Comparison of ENCODE assay signal across 1 cellular context in the genomic region with DNA sequence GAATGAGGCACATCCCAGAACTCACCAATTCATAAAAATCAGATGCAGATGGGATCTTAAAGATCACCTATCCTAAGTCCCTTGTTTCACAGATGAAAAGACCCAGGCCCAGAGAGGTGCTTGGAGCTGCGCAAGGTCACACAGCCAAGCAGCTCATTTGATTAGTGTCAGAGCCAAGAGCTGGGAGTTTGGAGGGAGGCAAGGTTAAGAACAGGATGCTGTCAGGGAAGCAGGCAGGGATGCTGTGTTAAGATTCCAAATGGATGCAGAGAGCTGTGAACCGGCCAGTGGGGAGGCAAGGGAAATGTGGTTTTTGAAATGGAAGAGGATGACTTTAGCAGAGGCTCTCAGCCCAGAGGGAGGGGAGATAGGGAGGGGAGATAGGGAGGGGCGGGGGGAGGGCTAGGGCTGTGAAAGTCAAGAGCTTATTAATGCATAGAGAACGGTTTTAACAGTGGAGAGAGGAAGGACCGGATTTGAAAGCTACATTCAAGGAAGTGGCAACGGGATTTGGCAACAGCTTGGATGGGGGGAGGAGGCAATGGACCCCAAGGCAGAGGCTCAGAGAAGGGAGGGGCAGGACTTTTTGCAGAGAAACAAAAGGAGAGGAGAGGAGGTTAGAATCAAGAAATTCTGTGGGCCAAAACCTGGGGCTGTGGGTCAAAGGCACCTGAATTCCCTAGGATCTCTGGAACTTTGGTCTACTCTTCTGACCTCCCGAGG.
TF ChIP-seq lines count a peak whose summit lies in the region.

No MANE protein-coding gene starts in this region.

TF ChIP-seq in K562, 482 proteins besides CTCF, POLR2A, EP300 and RAD21 (continues in another document):
- TF ChIP-seq RBM25 (IDR thresholded peaks at IDR 0.05; ENCODE audit: low read depth, low read length, severe bottlenecking): peak; percentile 85
- no peak for TF ChIP-seq PCBP2 (IDR thresholded peaks at IDR 0.05; ENCODE audit: low read depth, low read length, poor library complexity, severe bottlenecking)
- no peak for TF ChIP-seq ILK (tag; IDR thresholded peaks at IDR 0.05; ENCODE audit: borderline replicate concordance, low read depth)
- TF ChIP-seq GABPA (tag; conservative IDR thresholded peaks at IDR 0.05; ENCODE audit: low read depth): no peak
- TF ChIP-seq, protein P1, sequence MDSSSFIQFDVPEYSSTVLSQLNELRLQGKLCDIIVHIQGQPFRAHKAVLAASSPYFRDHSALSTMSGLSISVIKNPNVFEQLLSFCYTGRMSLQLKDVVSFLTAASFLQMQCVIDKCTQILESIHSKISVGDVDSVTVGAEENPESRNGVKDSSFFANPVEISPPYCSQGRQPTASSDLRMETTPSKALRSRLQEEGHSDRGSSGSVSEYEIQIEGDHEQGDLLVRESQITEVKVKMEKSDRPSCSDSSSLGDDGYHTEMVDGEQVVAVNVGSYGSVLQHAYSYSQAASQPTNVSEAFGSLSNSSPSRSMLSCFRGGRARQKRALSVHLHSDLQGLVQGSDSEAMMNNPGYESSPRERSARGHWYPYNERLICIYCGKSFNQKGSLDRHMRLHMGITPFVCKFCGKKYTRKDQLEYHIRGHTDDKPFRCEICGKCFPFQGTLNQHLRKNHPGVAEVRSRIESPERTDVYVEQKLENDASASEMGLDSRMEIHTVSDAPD (CRISPR knock-in tag; IDR thresholded peaks at IDR 0.05): no peak
- no peak for TF ChIP-seq SMC3 (conservative IDR thresholded peaks at IDR 0.05; ENCODE audit: insufficient read depth, low read depth, low read length)
- TF ChIP-seq, protein P2, sequence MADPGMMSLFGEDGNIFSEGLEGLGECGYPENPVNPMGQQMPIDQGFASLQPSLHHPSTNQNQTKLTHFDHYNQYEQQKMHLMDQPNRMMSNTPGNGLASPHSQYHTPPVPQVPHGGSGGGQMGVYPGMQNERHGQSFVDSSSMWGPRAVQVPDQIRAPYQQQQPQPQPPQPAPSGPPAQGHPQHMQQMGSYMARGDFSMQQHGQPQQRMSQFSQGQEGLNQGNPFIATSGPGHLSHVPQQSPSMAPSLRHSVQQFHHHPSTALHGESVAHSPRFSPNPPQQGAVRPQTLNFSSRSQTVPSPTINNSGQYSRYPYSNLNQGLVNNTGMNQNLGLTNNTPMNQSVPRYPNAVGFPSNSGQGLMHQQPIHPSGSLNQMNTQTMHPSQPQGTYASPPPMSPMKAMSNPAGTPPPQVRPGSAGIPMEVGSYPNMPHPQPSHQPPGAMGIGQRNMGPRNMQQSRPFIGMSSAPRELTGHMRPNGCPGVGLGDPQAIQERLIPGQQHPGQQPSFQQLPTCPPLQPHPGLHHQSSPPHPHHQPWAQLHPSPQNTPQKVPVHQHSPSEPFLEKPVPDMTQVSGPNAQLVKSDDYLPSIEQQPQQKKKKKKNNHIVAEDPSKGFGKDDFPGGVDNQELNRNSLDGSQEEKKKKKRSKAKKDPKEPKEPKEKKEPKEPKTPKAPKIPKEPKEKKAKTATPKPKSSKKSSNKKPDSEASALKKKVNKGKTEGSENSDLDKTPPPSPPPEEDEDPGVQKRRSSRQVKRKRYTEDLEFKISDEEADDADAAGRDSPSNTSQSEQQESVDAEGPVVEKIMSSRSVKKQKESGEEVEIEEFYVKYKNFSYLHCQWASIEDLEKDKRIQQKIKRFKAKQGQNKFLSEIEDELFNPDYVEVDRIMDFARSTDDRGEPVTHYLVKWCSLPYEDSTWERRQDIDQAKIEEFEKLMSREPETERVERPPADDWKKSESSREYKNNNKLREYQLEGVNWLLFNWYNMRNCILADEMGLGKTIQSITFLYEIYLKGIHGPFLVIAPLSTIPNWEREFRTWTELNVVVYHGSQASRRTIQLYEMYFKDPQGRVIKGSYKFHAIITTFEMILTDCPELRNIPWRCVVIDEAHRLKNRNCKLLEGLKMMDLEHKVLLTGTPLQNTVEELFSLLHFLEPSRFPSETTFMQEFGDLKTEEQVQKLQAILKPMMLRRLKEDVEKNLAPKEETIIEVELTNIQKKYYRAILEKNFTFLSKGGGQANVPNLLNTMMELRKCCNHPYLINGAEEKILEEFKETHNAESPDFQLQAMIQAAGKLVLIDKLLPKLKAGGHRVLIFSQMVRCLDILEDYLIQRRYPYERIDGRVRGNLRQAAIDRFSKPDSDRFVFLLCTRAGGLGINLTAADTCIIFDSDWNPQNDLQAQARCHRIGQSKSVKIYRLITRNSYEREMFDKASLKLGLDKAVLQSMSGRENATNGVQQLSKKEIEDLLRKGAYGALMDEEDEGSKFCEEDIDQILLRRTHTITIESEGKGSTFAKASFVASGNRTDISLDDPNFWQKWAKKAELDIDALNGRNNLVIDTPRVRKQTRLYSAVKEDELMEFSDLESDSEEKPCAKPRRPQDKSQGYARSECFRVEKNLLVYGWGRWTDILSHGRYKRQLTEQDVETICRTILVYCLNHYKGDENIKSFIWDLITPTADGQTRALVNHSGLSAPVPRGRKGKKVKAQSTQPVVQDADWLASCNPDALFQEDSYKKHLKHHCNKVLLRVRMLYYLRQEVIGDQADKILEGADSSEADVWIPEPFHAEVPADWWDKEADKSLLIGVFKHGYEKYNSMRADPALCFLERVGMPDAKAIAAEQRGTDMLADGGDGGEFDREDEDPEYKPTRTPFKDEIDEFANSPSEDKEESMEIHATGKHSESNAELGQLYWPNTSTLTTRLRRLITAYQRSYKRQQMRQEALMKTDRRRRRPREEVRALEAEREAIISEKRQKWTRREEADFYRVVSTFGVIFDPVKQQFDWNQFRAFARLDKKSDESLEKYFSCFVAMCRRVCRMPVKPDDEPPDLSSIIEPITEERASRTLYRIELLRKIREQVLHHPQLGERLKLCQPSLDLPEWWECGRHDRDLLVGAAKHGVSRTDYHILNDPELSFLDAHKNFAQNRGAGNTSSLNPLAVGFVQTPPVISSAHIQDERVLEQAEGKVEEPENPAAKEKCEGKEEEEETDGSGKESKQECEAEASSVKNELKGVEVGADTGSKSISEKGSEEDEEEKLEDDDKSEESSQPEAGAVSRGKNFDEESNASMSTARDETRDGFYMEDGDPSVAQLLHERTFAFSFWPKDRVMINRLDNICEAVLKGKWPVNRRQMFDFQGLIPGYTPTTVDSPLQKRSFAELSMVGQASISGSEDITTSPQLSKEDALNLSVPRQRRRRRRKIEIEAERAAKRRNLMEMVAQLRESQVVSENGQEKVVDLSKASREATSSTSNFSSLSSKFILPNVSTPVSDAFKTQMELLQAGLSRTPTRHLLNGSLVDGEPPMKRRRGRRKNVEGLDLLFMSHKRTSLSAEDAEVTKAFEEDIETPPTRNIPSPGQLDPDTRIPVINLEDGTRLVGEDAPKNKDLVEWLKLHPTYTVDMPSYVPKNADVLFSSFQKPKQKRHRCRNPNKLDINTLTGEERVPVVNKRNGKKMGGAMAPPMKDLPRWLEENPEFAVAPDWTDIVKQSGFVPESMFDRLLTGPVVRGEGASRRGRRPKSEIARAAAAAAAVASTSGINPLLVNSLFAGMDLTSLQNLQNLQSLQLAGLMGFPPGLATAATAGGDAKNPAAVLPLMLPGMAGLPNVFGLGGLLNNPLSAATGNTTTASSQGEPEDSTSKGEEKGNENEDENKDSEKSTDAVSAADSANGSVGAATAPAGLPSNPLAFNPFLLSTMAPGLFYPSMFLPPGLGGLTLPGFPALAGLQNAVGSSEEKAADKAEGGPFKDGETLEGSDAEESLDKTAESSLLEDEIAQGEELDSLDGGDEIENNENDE (IDR thresholded peaks at IDR 0.05; ENCODE audit: low read depth, low read length): no peak
- no peak for TF ChIP-seq ELF2 (CRISPR knock-in tag; IDR thresholded peaks at IDR 0.05)
- no peak for TF ChIP-seq ZNF23 (CRISPR knock-in tag; IDR thresholded peaks at IDR 0.05)
- TF ChIP-seq FOXK1 (CRISPR knock-in tag; IDR thresholded peaks at IDR 0.05; ENCODE audit: borderline replicate concordance): no peak
- no peak for TF ChIP-seq TAF9B (IDR thresholded peaks at IDR 0.05; ENCODE audit: partially characterized antibody)
- no peak for TF ChIP-seq ZNF274 (IDR thresholded peaks at IDR 0.05; ENCODE audit: borderline replicate concordance, low read depth, low read length)
- peak; percentile 89 for TF ChIP-seq BCOR (IDR thresholded peaks at IDR 0.05)
- no peak for TF ChIP-seq ZNF668 (CRISPR knock-in tag; IDR thresholded peaks at IDR 0.05)
- no peak for TF ChIP-seq COPS2 (conservative IDR thresholded peaks at IDR 0.05)
- no peak for TF ChIP-seq SIX5 (IDR thresholded peaks at IDR 0.05; ENCODE audit: borderline replicate concordance in 1 of 2, insufficient read depth in 1 of 2, low read depth in 1 of 2, low read length in 2 of 2)
- TF ChIP-seq POU5F1 (IDR thresholded peaks at IDR 0.05; ENCODE audit: borderline replicate concordance, low read depth, low read length, partially characterized antibody): no peak
- no peak for TF ChIP-seq BRCA1 (IDR thresholded peaks at IDR 0.05)
- no peak for TF ChIP-seq BRCA1 (CRISPR knock-in tag; IDR thresholded peaks at IDR 0.05)
- no peak for TF ChIP-seq CAMTA2 (CRISPR knock-in tag; conservative IDR thresholded peaks at IDR 0.05)
- TF ChIP-seq ZNF707 (CRISPR knock-in tag; conservative IDR thresholded peaks at IDR 0.05): no peak
- TF ChIP-seq RBM17 (IDR thresholded peaks at IDR 0.05; ENCODE audit: borderline replicate concordance, low read depth, low read length): no peak
- TF ChIP-seq, protein P3, sequence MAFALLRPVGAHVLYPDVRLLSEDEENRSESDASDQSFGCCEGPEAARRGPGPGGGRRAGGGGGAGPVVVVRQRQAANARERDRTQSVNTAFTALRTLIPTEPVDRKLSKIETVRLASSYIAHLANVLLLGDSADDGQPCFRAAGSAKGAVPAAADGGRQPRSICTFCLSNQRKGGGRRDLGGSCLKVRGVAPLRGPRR (CRISPR knock-in tag; IDR thresholded peaks at IDR 0.05): no peak
- no peak for TF ChIP-seq ZNF561 (CRISPR knock-in tag; conservative IDR thresholded peaks at IDR 0.05)
- no peak for TF ChIP-seq ZNF696 (CRISPR knock-in tag; conservative IDR thresholded peaks at IDR 0.05)
- no peak for TF ChIP-seq ETV5 (CRISPR knock-in tag; IDR thresholded peaks at IDR 0.05; ENCODE audit: low read depth)
- no peak for TF ChIP-seq ZNF263 (CRISPR knock-in tag; IDR thresholded peaks at IDR 0.05; ENCODE audit: borderline replicate concordance)
- no peak for TF ChIP-seq SNRNP70 (optimal IDR thresholded peaks at IDR 0.05; ENCODE audit: low read depth, low read length)
- no peak for TF ChIP-seq PCBP1 (IDR thresholded peaks at IDR 0.05; ENCODE audit: low read depth, low read length, poor library complexity, severe bottlenecking)
- no peak for TF ChIP-seq SIRT6 (IDR thresholded peaks at IDR 0.05; ENCODE audit: low read depth, low read length)
- TF ChIP-seq, protein P4, sequence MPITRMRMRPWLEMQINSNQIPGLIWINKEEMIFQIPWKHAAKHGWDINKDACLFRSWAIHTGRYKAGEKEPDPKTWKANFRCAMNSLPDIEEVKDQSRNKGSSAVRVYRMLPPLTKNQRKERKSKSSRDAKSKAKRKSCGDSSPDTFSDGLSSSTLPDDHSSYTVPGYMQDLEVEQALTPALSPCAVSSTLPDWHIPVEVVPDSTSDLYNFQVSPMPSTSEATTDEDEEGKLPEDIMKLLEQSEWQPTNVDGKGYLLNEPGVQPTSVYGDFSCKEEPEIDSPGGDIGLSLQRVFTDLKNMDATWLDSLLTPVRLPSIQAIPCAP (CRISPR knock-in tag; IDR thresholded peaks at IDR 0.05; ENCODE audit: borderline replicate concordance): no peak
- no peak for TF ChIP-seq PHB (CRISPR knock-in tag; IDR thresholded peaks at IDR 0.05)
- no peak for TF ChIP-seq NR0B1 (IDR thresholded peaks at IDR 0.05; ENCODE audit: partially characterized antibody)
- no peak for TF ChIP-seq HOMEZ (CRISPR knock-in tag; IDR thresholded peaks at IDR 0.05)
- no peak for TF ChIP-seq BRF2 (IDR thresholded peaks at IDR 0.05; ENCODE audit: borderline replicate concordance, insufficient read depth, insufficient read length)
- TF ChIP-seq KDM1A (IDR thresholded peaks at IDR 0.05): peak; percentile 64 to 67
- 0 out of 2 replicates have a peak, but pooled peaks have one; percentile 66 for TF ChIP-seq PTBP1 (IDR thresholded peaks at IDR 0.05; ENCODE audit: low read depth, low read length)
- TF ChIP-seq RUNX1 (IDR thresholded peaks at IDR 0.05; ENCODE audit: low read depth): no peak
- no peak for TF ChIP-seq ZSCAN29 (IDR thresholded peaks at IDR 0.05)
- TF ChIP-seq EZH2 (IDR thresholded peaks at IDR 0.05; ENCODE audit: borderline replicate concordance, low read depth, low read length): no peak
- 0 out of 2 replicates have a peak, but pooled peaks have one; percentile 21 for TF ChIP-seq DPF2 (IDR thresholded peaks at IDR 0.05)
- no peak for TF ChIP-seq TSC22D4 (tag; IDR thresholded peaks at IDR 0.05)
- no peak for TF ChIP-seq SMARCE1 (IDR thresholded peaks at IDR 0.05)
- peak; percentile 56; the same call in 1 of the 2 replicates for TF ChIP-seq CBX1 (IDR thresholded peaks at IDR 0.05; ENCODE audit: low read depth)
- TF ChIP-seq SP2 (IDR thresholded peaks at IDR 0.05; ENCODE audit: extremely low read depth, low read depth, low read length, poor library complexity, severe bottlenecking): no peak
- no peak for TF ChIP-seq ZNF766 (CRISPR knock-in tag; conservative IDR thresholded peaks at IDR 0.05)
- TF ChIP-seq HNRNPUL1 (IDR thresholded peaks at IDR 0.05; ENCODE audit: low read length): no peak
- TF ChIP-seq ZNF282 (CRISPR knock-in tag; IDR thresholded peaks at IDR 0.05): no peak
- no peak for TF ChIP-seq MEIS2 (IDR thresholded peaks at IDR 0.05; ENCODE audit: partially characterized antibody)
